In the genomic region with DNA sequence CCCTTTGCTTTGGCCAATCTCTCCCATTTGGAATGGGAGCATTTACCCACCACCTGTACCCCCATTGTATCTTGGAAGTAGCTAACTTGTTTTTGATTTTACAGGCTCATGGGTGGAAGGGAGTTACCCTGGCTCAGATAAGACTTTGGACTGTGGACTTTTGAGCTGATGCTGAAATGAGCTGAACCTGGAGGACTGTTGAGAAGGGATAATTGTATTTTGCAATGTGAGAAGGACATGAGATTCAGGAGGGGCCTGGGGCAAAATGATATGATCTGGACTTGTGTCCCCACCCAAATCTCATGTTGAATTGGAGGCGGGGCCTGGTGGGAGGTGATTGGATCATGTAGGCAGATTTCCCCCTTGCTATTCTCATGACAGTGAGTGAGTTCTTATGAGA, we compare ENCODE assay signal across 1 cellular context.
TF ChIP-seq lines count a peak whose summit lies in the region.

No MANE protein-coding gene starts in this region.

TF ChIP-seq in HepG2, 621 proteins besides CTCF, POLR2A, EP300 and RAD21:
- TF ChIP-seq, protein P1, sequence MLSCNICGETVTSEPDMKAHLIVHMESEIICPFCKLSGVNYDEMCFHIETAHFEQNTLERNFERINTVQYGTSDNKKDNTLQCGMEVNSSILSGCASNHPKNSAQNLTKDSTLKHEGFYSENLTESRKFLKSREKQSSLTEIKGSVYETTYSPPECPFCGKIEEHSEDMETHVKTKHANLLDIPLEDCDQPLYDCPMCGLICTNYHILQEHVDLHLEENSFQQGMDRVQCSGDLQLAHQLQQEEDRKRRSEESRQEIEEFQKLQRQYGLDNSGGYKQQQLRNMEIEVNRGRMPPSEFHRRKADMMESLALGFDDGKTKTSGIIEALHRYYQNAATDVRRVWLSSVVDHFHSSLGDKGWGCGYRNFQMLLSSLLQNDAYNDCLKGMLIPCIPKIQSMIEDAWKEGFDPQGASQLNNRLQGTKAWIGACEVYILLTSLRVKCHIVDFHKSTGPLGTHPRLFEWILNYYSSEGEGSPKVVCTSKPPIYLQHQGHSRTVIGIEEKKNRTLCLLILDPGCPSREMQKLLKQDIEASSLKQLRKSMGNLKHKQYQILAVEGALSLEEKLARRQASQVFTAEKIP (CRISPR knock-in tag; IDR thresholded peaks at IDR 0.05; ENCODE audit: borderline replicate concordance): no peak
- TF ChIP-seq ZNF724P (CRISPR knock-in tag; IDR thresholded peaks at IDR 0.05; ENCODE audit: borderline replicate concordance) (no peak), YEATS2 (CRISPR knock-in tag; IDR thresholded peaks at IDR 0.05; ENCODE audit: borderline replicate concordance) (no peak), ZNF572 (CRISPR knock-in tag; IDR thresholded peaks at IDR 0.05) (no peak), HNF4G (IDR thresholded peaks at IDR 0.05; ENCODE audit: borderline replicate concordance, low read depth, low read length) (peak; percentile 50; the same call in 1 of the 2 replicates), HNF4G (CRISPR knock-in tag; IDR thresholded peaks at IDR 0.05; ENCODE audit: borderline replicate concordance, low read depth) (no peak), ZMYM4 (CRISPR knock-in tag; IDR thresholded peaks at IDR 0.05) (0 out of 2 replicates have a peak, but pooled peaks have one; percentile 8), SMARCE1 (IDR thresholded peaks at IDR 0.05; ENCODE audit: borderline replicate concordance) (no peak), MYNN (CRISPR knock-in tag; IDR thresholded peaks at IDR 0.05; ENCODE audit: low read depth) (no peak), ZNF772 (CRISPR knock-in tag; IDR thresholded peaks at IDR 0.05) (no peak), HNF4A (CRISPR knock-in tag; IDR thresholded peaks at IDR 0.05) (peak; percentile 73), ZNF839 (CRISPR knock-in tag; IDR thresholded peaks at IDR 0.05; ENCODE audit: borderline replicate concordance) (no peak), RFXAP (CRISPR knock-in tag; IDR thresholded peaks at IDR 0.05; ENCODE audit: borderline replicate concordance) (no peak)
- TF ChIP-seq, protein P2, sequence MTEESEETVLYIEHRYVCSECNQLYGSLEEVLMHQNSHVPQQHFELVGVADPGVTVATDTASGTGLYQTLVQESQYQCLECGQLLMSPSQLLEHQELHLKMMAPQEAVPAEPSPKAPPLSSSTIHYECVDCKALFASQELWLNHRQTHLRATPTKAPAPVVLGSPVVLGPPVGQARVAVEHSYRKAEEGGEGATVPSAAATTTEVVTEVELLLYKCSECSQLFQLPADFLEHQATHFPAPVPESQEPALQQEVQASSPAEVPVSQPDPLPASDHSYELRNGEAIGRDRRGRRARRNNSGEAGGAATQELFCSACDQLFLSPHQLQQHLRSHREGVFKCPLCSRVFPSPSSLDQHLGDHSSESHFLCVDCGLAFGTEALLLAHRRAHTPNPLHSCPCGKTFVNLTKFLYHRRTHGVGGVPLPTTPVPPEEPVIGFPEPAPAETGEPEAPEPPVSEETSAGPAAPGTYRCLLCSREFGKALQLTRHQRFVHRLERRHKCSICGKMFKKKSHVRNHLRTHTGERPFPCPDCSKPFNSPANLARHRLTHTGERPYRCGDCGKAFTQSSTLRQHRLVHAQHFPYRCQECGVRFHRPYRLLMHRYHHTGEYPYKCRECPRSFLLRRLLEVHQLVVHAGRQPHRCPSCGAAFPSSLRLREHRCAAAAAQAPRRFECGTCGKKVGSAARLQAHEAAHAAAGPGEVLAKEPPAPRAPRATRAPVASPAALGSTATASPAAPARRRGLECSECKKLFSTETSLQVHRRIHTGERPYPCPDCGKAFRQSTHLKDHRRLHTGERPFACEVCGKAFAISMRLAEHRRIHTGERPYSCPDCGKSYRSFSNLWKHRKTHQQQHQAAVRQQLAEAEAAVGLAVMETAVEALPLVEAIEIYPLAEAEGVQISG (CRISPR knock-in tag; IDR thresholded peaks at IDR 0.05): 0 out of 2 replicates have a peak, but pooled peaks have one; percentile 4
- TF ChIP-seq, protein P3, sequence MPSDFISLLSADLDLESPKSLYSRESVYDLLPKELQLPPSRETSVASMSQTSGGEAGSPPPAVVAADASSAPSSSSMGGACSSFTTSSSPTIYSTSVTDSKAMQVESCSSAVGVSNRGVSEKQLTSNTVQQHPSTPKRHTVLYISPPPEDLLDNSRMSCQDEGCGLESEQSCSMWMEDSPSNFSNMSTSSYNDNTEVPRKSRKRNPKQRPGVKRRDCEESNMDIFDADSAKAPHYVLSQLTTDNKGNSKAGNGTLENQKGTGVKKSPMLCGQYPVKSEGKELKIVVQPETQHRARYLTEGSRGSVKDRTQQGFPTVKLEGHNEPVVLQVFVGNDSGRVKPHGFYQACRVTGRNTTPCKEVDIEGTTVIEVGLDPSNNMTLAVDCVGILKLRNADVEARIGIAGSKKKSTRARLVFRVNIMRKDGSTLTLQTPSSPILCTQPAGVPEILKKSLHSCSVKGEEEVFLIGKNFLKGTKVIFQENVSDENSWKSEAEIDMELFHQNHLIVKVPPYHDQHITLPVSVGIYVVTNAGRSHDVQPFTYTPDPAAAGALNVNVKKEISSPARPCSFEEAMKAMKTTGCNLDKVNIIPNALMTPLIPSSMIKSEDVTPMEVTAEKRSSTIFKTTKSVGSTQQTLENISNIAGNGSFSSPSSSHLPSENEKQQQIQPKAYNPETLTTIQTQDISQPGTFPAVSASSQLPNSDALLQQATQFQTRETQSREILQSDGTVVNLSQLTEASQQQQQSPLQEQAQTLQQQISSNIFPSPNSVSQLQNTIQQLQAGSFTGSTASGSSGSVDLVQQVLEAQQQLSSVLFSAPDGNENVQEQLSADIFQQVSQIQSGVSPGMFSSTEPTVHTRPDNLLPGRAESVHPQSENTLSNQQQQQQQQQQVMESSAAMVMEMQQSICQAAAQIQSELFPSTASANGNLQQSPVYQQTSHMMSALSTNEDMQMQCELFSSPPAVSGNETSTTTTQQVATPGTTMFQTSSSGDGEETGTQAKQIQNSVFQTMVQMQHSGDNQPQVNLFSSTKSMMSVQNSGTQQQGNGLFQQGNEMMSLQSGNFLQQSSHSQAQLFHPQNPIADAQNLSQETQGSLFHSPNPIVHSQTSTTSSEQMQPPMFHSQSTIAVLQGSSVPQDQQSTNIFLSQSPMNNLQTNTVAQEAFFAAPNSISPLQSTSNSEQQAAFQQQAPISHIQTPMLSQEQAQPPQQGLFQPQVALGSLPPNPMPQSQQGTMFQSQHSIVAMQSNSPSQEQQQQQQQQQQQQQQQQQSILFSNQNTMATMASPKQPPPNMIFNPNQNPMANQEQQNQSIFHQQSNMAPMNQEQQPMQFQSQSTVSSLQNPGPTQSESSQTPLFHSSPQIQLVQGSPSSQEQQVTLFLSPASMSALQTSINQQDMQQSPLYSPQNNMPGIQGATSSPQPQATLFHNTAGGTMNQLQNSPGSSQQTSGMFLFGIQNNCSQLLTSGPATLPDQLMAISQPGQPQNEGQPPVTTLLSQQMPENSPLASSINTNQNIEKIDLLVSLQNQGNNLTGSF (CRISPR knock-in tag; IDR thresholded peaks at IDR 0.05): no peak
- TF ChIP-seq, protein P4, sequence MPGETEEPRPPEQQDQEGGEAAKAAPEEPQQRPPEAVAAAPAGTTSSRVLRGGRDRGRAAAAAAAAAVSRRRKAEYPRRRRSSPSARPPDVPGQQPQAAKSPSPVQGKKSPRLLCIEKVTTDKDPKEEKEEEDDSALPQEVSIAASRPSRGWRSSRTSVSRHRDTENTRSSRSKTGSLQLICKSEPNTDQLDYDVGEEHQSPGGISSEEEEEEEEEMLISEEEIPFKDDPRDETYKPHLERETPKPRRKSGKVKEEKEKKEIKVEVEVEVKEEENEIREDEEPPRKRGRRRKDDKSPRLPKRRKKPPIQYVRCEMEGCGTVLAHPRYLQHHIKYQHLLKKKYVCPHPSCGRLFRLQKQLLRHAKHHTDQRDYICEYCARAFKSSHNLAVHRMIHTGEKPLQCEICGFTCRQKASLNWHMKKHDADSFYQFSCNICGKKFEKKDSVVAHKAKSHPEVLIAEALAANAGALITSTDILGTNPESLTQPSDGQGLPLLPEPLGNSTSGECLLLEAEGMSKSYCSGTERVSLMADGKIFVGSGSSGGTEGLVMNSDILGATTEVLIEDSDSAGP (CRISPR knock-in tag; IDR thresholded peaks at IDR 0.05; ENCODE audit: borderline replicate concordance): no peak
- TF ChIP-seq, protein P5, sequence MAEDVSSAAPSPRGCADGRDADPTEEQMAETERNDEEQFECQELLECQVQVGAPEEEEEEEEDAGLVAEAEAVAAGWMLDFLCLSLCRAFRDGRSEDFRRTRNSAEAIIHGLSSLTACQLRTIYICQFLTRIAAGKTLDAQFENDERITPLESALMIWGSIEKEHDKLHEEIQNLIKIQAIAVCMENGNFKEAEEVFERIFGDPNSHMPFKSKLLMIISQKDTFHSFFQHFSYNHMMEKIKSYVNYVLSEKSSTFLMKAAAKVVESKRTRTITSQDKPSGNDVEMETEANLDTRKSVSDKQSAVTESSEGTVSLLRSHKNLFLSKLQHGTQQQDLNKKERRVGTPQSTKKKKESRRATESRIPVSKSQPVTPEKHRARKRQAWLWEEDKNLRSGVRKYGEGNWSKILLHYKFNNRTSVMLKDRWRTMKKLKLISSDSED (CRISPR knock-in tag; IDR thresholded peaks at IDR 0.05): no peak
